8 cellular contexts compared by ENCODE assay signal in the genomic region with DNA sequence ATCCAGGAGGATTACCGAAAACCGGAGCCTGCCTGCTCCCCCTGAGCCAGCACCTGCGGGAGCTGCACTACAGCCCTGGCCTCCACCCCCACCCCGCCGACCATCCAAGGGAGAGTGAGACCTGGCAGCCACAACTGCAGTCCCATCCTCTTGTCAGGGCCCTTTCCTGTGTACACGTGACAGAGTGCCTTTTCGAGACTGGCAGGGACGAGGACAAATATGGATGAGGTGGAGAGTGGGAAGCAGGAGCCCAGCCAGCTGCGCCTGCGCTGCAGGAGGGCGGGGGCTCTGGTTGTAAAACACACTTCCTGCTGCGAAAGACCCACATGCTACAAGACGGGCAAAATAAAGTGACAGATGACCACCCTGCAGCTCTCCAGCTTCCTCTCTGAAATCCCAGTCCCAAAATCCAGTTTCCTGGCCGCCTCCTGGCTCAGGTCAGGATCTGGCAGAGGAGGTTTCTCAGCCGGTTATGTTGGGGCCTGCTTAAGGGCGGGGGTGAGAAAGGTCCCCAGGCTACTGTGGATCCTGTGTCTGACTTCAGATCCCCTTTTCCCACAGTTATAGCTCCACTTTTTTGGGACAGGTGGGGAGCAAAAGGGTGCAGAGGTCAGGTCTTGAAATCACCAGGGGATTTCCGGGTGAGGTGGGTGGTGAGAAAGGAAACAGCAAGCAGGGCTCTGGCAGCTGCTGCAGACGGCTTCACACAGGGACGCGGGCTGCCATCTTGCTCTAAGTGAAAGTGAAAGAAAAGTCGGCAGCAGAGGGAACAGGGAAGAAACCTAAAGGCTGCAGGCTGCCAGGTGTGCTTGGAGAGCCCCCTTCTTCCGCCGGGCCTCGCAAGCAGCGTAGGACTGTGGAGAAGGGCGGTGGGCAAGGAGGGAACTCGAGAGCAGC. TPM values are rescaled to one million over a fixed set of nuclear protein-coding genes. Genes with fewer than 3 reads are reported as not detected.
DNase-seq lines count a peak whose midpoint lies in the region; ATAC-seq, FAIRE-seq and TF ChIP-seq lines count a peak whose summit lies in the region.

A gene with protein sequence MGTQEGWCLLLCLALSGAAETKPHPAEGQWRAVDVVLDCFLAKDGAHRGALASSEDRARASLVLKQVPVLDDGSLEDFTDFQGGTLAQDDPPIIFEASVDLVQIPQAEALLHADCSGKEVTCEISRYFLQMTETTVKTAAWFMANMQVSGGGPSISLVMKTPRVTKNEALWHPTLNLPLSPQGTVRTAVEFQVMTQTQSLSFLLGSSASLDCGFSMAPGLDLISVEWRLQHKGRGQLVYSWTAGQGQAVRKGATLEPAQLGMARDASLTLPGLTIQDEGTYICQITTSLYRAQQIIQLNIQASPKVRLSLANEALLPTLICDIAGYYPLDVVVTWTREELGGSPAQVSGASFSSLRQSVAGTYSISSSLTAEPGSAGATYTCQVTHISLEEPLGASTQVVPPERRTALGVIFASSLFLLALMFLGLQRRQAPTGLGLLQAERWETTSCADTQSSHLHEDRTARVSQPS (plus strand): TSS at position 695 of the 897 bp plus-strand sequence. CDS start 207 bp downstream, outside the sequence.

- no peaks in the 10 kb centered on the region for H3K9me3 ChIP-seq in neuronal stem cell (replicated peaks in 1 of 2; ENCODE audit: control insufficient read depth in 2 of 2, insufficient read depth in 1 of 2, low read depth in 1 of 2, low read length in 2 of 2)
- no peaks in the 10 kb centered on the region for H3K9me3 ChIP-seq in thoracic aorta

- H2AK5ac ChIP-seq in neuronal stem cell (ENCODE audit: low read depth, low read length): peak within 1 kb of the TSS; percentile 86

- ATAC-seq in GM21529 (IDR thresholded peaks at IDR 0.05; ENCODE audit: unreplicated experiment) (peak; percentile 70), thoracic aorta (ENCODE audit: insufficient number of reproducible peaks, low FRiP score, low read depth) (peak; percentile 86)

- H4K8ac ChIP-seq in neuronal stem cell (ENCODE audit: low read depth, low read length): peak within 1 kb of the TSS; percentile 94

- peak within 1 kb of the TSS; percentile 66 for H3K18ac ChIP-seq in neuronal stem cell (ENCODE audit: low read length)

- TF ChIP-seq CTCF in Calu3 (IDR thresholded peaks at IDR 0.05; ENCODE audit: unreplicated experiment) (no peak), LNCaP clone FGC (IDR thresholded peaks at IDR 0.05; ENCODE audit: control insufficient read depth, extremely low read depth, insufficient read depth) (no peak), thoracic aorta (IDR thresholded peaks at IDR 0.05) (no peak)

- peak within 1 kb of the TSS; percentile 47 for H4K91ac ChIP-seq in neuronal stem cell (ENCODE audit: low read depth, low read length, poor library complexity)

- peak within 1 kb of the TSS; percentile 82 for H2BK5ac ChIP-seq in neuronal stem cell (ENCODE audit: low read length)

- peak within 1 kb of the TSS; percentile 48 for H2BK120ac ChIP-seq in neuronal stem cell (ENCODE audit: low read depth, low read length)

- H3K27me3 ChIP-seq in neuronal stem cell (ENCODE audit: control insufficient read depth in 3 of 3, insufficient read depth in 3 of 3, low read depth in 1 of 3, low read length in 3 of 3) (no peaks in the 10 kb centered on the region), thoracic aorta (replicated peaks; ENCODE audit: insufficient read depth) (no peaks in the 10 kb centered on the region)

- H3K9me3 Mint-ChIP-seq in Calu3 (ENCODE audit: low read depth, unreplicated experiment): no peaks in the 10 kb centered on the region
- no peaks in the 10 kb centered on the region for H3K9me3 Mint-ChIP-seq in activated naive CD4-positive, alpha-beta T cell treated with anti-CD3 and anti-CD28 coated beads for 36 hours

- peak within 1 kb of the TSS; percentile 33 for H2BK15ac ChIP-seq in neuronal stem cell (ENCODE audit: low read length)

- peaks cover 39% of the 10 kb centered on the region for H3K36me3 Mint-ChIP-seq in Calu3 (ENCODE audit: insufficient read depth, unreplicated experiment)
- H3K36me3 Mint-ChIP-seq in activated naive CD4-positive, alpha-beta T cell treated with anti-CD3 and anti-CD28 coated beads for 36 hours (ENCODE audit: low read depth): peaks cover 82% of the 10 kb centered on the region

- no peaks in the 10 kb centered on the region for H3K27me3 Mint-ChIP-seq in Calu3 (ENCODE audit: unreplicated experiment)
- H3K27me3 Mint-ChIP-seq in activated naive CD4-positive, alpha-beta T cell treated with anti-CD3 and anti-CD28 coated beads for 36 hours (ENCODE audit: low read depth): no peaks in the 10 kb centered on the region

- peak within 1 kb of the TSS; percentile 46 for H3K23ac ChIP-seq in neuronal stem cell (ENCODE audit: low read depth, low read length, poor library complexity)

- peaks cover 3% of the 10 kb centered on the region for H3K79me1 ChIP-seq in neuronal stem cell (ENCODE audit: low read depth, low read length)

- H3K27ac ChIP-seq in neuronal stem cell (replicated peaks; ENCODE audit: low read length) (peak within 1 kb of the TSS; percentile 91), thoracic aorta (peak within 1 kb of the TSS; percentile 87 to 96)

- intact Hi-C loops in Calu3 (cut with micrococcal nuclease; ENCODE audit: unreplicated experiment): no loop called here
- intact Hi-C loops in activated naive CD4-positive, alpha-beta T cell treated with anti-CD3 and anti-CD28 coated beads for 36 hours (cut with micrococcal nuclease): loop anchor here (1.0 kb wide), 4 partner anchors 7 to 81 kb away; a partner anchor contains a TSS

- H3K4ac ChIP-seq in neuronal stem cell (ENCODE audit: low read length): no peak within 1 kb of the TSS

- peak; percentile 73 for DNase-seq in Calu3
- DNase-seq in LNCaP clone FGC (ENCODE audit: low read depth): peak; percentile 82
- DNase-seq in SHP77 (lab: John Stamatoyannopoulos, UW): peak; percentile 71 to 80
- DNase-seq in activated naive CD4-positive, alpha-beta T cell treated with anti-CD3 and anti-CD28 coated beads for 36 hours: peak; percentile 93
- DNase-seq in frontal cortex (ENCODE audit: low spot score in 2 of 2): peak; percentile 60 to 83
- DNase-seq in neuronal stem cell (ENCODE audit: low spot score): no peak
- peak; percentile 55 for DNase-seq in thoracic aorta (ENCODE audit: low spot score)

- H3K27ac Mint-ChIP-seq in Calu3 (ENCODE audit: unreplicated experiment): peak within 1 kb of the TSS; percentile 86
- peak within 1 kb of the TSS; percentile 98 for H3K27ac Mint-ChIP-seq in activated naive CD4-positive, alpha-beta T cell treated with anti-CD3 and anti-CD28 coated beads for 36 hours

- H3K36me3 ChIP-seq in neuronal stem cell (replicated peaks in 1 of 2; ENCODE audit: control insufficient read depth in 2 of 2, insufficient read depth in 2 of 2, low read length in 2 of 2) (no peaks in the 10 kb centered on the region), thoracic aorta (peaks cover 17% of the 10 kb centered on the region)

- BruUV-seq in Calu3 (replicated peaks; lab: Mats Ljungman, UMichigan): no TSS peak

- peak within 1 kb of the TSS; percentile 94 for H3K4me3 Mint-ChIP-seq in Calu3 (ENCODE audit: low read depth, unreplicated experiment)
- H3K4me3 Mint-ChIP-seq in activated naive CD4-positive, alpha-beta T cell treated with anti-CD3 and anti-CD28 coated beads for 36 hours: peak within 1 kb of the TSS; percentile 98

- peaks cover 25% of the 10 kb centered on the region for H3K4me1 Mint-ChIP-seq in Calu3 (ENCODE audit: low read depth, unreplicated experiment)
- peaks cover 65% of the 10 kb centered on the region for H3K4me1 Mint-ChIP-seq in activated naive CD4-positive, alpha-beta T cell treated with anti-CD3 and anti-CD28 coated beads for 36 hours (ENCODE audit: low read depth)

- peak within 1 kb of the TSS; percentile 84 for H2AFZ ChIP-seq in neuronal stem cell (ENCODE audit: low read length)

- peak within 1 kb of the TSS; percentile 87 for H2BK12ac ChIP-seq in neuronal stem cell (ENCODE audit: low read length)

- CTCF ChIA-PET in Calu3 (lab: Charles Lee): interaction anchor here (1.1 kb wide), 1 partner anchor 115 kb away, joined by 4 read pairs; no protein-coding TSS in a partner anchor
- CTCF ChIA-PET in activated naive CD4-positive, alpha-beta T cell treated with anti-CD3 and anti-CD28 coated beads for 36 hours (lab: Charles Lee): interaction anchor here (0.5 to 4.2 kb wide), 7 partner anchors 10 to 419 kb away, joined by 3 to 31 read pairs (median 4); no protein-coding TSS in a partner anchor

- WGBS in neuronal stem cell (ENCODE audit: extremely low coverage in 2 of 2, insufficient read length in 2 of 2, insufficient replicate concordance in 1 of 2), 2 donors: no CpG with 5 or more reads among the region's 27 CpGs

- H3K14ac ChIP-seq in neuronal stem cell (ENCODE audit: low read length): peak within 1 kb of the TSS; percentile 25

- peak within 1 kb of the TSS; percentile 55 for H3K4me2 ChIP-seq in neuronal stem cell (ENCODE audit: insufficient read depth, low read length, poor library complexity, severe bottlenecking)

- peaks cover 23 to 32% of the 10 kb centered on the region in 2 donors for H3K4me1 ChIP-seq in neuronal stem cell (ENCODE audit: control insufficient read depth in 2 of 2, insufficient read depth in 1 of 2, low read depth in 1 of 2, low read length in 2 of 2)
- H3K4me1 ChIP-seq in thoracic aorta (ENCODE audit: control insufficient read depth in 1 of 2, low read depth in 2 of 2): peaks cover 17 to 36% of the 10 kb centered on the region in 2 donors

- peak within 1 kb of the TSS; percentile 64 for H3K4me3 ChIP-seq in LNCaP clone FGC (ENCODE audit: low read depth, low read length)
- H3K4me3 ChIP-seq in neuronal stem cell (ENCODE audit: low read length in 2 of 2): peak within 1 kb of the TSS; percentile 44 to 46
- H3K4me3 ChIP-seq in thoracic aorta: peak within 1 kb of the TSS; percentile 75

- FAIRE-seq in frontal cortex (lab: Jason Lieb, UNC): no peak

- peak within 1 kb of the TSS; percentile 79 for H3K9ac ChIP-seq in neuronal stem cell (ENCODE audit: low read depth, low read length, poor library complexity)

RNA-seq across cellular contexts. Expression of the gene that starts here (rescaled TPM):
- total RNA-seq in Calu3 (2022) (28.0 and 32.7 TPM in 2 replicates), frontal cortex (0.82 TPM), thoracic aorta (10 to 100 TPM; 23.7 to 37.5 TPM)
- total RNA-seq in activated naive CD4-positive, alpha-beta T cell treated with anti-CD3 and anti-CD28 coated beads for 36 hours: 10 to 100 TPM; 27.9 to 28.0 TPM
- 0.33 TPM for polyA plus RNA-seq in neuronal stem cell (2013, experiment 1 of 2)
- 0.28 TPM for polyA plus RNA-seq in neuronal stem cell (2013, experiment 2 of 2)

Comparison
In these comparisons a context has a peak if more than half of its experiments do, and no peak if none do; other contexts are left out.
1. RNA of the gene that starts here (total RNA-seq): 23.7 to 37.5 TPM in thoracic aorta, 27.9 to 28.0 TPM in activated naive CD4-positive, alpha-beta T cell treated with anti-CD3 and anti-CD28 coated beads for 36 hours and 28.0 to 32.7 TPM in Calu3; 0.82 TPM in frontal cortex (single experiment); every median in the first group is over 10 times any median in the second.
2. Peak in DNase-seq in frontal cortex; RNA of the gene not detected or under 1 TPM.
3. Peak in every context shown above with its lines, with median percentiles within 50 percentile points of each other: H3K4me3 ChIP-seq.